In the genomic region with DNA sequence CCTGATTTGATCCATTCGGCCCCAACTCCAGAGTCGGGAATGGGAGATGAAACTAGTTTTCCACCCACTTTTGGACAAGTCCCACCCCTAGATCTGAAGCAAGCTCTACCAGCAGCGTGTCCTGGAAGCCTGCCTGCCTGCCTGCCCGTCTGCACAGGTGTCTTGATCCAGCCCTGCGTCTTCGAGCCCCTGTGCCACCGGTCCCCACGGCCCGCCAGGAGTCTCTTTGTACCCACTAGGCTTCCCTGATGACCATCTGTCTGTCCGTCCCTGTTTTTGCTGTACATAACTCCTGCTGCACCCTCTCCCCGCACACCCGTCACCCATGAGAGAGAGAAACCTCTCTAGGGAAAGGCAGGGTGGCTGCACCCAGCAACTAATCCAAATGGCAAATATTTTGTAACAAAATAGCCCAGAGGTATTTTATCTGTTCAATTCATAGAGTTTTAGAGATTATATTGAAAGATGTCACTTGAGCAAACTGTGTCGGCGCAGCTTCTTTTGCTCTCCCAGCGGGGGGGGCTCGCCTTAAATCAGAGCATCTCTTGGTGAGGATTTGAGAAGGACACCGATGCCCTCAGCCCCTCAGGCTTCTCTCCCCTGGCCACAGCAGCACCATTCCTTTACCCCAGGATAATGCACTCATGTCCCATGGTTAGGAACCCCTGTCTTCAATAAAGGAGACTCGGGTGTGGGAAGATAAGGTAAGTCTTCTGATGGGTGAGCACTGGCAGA, we compare ENCODE assay signal across 21 cellular contexts. TPM values are rescaled to one million over a fixed set of nuclear protein-coding genes. Genes with fewer than 3 reads are reported as not detected.
A peak's percentile ranks its signal among the peaks of the same experiment; 100 is the strongest.
DNase-seq lines count a peak whose midpoint lies in the region; ATAC-seq and TF ChIP-seq lines count a peak whose summit lies in the region.
"Had no signal": no experiment of that assay in that cellular context is flagged by ENCODE, and none has a peak within 500 bp of the region (broad histone marks: within the 10 kb centered on the region; RNA-seq: fewer than 3 reads in every experiment).

No MANE protein-coding gene starts in this region.

- H3K4me3 ChIP-seq in left ventricle myocardium inferior, result peak overlapping the region; percentile 58
- H3K4me3 ChIP-seq in dorsolateral prefrontal cortex, result no peak overlapping the region
- no peak overlapping the region for H3K4me3 ChIP-seq in neuronal stem cell (ENCODE audit: low read length in 2 of 2)
- no peak overlapping the region for H3K4me3 ChIP-seq in Caco-2 (ENCODE audit: low read depth, low read length)
- H3K4me3 ChIP-seq: BLaER1, GM23248, K562 had no signal

- peak overlapping the region; percentile 11 for H3K18ac ChIP-seq in neuronal stem cell (ENCODE audit: low read length)

- H3K9ac ChIP-seq in neuronal stem cell (ENCODE audit: low read depth, low read length, poor library complexity), result no peak overlapping the region
- H3K9ac ChIP-seq: BLaER1, GM23248, SK-N-SH had no signal

- H3K4me1 Mint-ChIP-seq in type B pancreatic cell (ENCODE audit: unreplicated experiment) (peaks cover 16% of the 10 kb centered on the region), Caco-2 (ENCODE audit: low read depth, unreplicated experiment) (peaks cover 8% of the 10 kb centered on the region)

- no peak overlapping the region for H2AFZ ChIP-seq in neuronal stem cell (ENCODE audit: low read length)
- H2AFZ ChIP-seq: GM23248 had no signal

- H3K4me3 Mint-ChIP-seq in type B pancreatic cell (no peak overlapping the region), Caco-2 (ENCODE audit: unreplicated experiment) (no peak overlapping the region)
- H3K4me3 Mint-ChIP-seq: CD4-positive, alpha-beta memory T cell had no signal

- no peaks in the 10 kb centered on the region for H3K27me3 ChIP-seq in left ventricle myocardium inferior (ENCODE audit: low read depth)
- H3K27me3 ChIP-seq in dorsolateral prefrontal cortex, result no peaks in the 10 kb centered on the region
- H3K27me3 ChIP-seq in neuronal stem cell (ENCODE audit: control insufficient read depth in 3 of 3, insufficient read depth in 3 of 3, low read depth in 1 of 3, low read length in 3 of 3), result peaks cover 0 to 21% (median 0%) of the 10 kb centered on the region in 3 experiments
- no peaks in the 10 kb centered on the region for H3K27me3 ChIP-seq in Caco-2 (replicated peaks; ENCODE audit: control insufficient read depth, insufficient read depth, low read length)
- H3K27me3 ChIP-seq: BLaER1 had no signal

- no peak overlapping the region for H2BK15ac ChIP-seq in neuronal stem cell (ENCODE audit: low read length)

- CTCF ChIA-PET in Caco-2 (lab: Charles Lee), result interaction anchor here (1.5 kb wide), 1 partner anchor 41 kb away, joined by 6 read pairs; no protein-coding TSS in a partner anchor

- no peak for ATAC-seq in left cardiac atrium
- no peak for ATAC-seq in HG02759 (IDR thresholded peaks at IDR 0.05; ENCODE audit: unreplicated experiment)

- no peak overlapping the region for H3K14ac ChIP-seq in neuronal stem cell (ENCODE audit: low read length)

- H3K27me3 Mint-ChIP-seq in type B pancreatic cell (peaks cover 27% of the 10 kb centered on the region), Caco-2 (ENCODE audit: insufficient read depth, unreplicated experiment) (no peaks in the 10 kb centered on the region)

- H3K79me1 ChIP-seq in neuronal stem cell (ENCODE audit: low read depth, low read length), result peaks cover 2% of the 10 kb centered on the region

- no TSS peak for BruUV-seq in Caco-2 (replicated peaks; lab: Mats Ljungman, UMichigan)

- no peak overlapping the region for H2BK12ac ChIP-seq in neuronal stem cell (ENCODE audit: low read length)

- TF ChIP-seq CTCF in left ventricle myocardium inferior (IDR thresholded peaks at IDR 0.05; ENCODE audit: borderline replicate concordance), result no peak
- TF ChIP-seq CTCF in dorsolateral prefrontal cortex (IDR thresholded peaks at IDR 0.05 in 54 of 56, conservative IDR thresholded peaks at IDR 0.05 in 2 of 56; ENCODE audit: low read depth in 1 of 56, partially characterized antibody in 56 of 56), result no peak
- TF ChIP-seq CTCF in type B pancreatic cell (conservative IDR thresholded peaks at IDR 0.05), result no peak
- no peak for TF ChIP-seq CTCF in Caco-2 (IDR thresholded peaks at IDR 0.05; ENCODE audit: insufficient read depth in 1 of 2, low read depth in 1 of 2, low read length in 1 of 2, severe bottlenecking in 1 of 2, unreplicated experiment in 1 of 2)

- H3K23ac ChIP-seq in neuronal stem cell (ENCODE audit: low read depth, low read length, poor library complexity), result no peak overlapping the region

- DNase-seq in left ventricle myocardium inferior, result no peak
- DNase-seq in left cardiac atrium, result no peak
- DNase-seq in dorsolateral prefrontal cortex, result no peak
- no peak for DNase-seq in neuronal stem cell (ENCODE audit: low spot score)
- no peak for DNase-seq in type B pancreatic cell (ENCODE audit: extremely low spot score, unreplicated experiment)
- no peak for DNase-seq in Caco-2
- DNase-seq in NCI-H128 (lab: John Stamatoyannopoulos, UW; ENCODE audit: unreplicated experiment), result no peak
- DNase-seq: CD4-positive, alpha-beta memory T cell; DND-41; GM23248; HCEC 1CT; NCI-H1105 treated with DMSO at 0.1 percent for 48 hours; NCI-H2227 treated with DMSO at 0.1 percent for 48 hours; NCI-H774; SHP77 treated with DMSO at 0.1 percent for 48 hours had no signal

- H2AK5ac ChIP-seq in neuronal stem cell (ENCODE audit: low read depth, low read length), result peak overlapping the region; percentile 46

- H3K27ac Mint-ChIP-seq in type B pancreatic cell, result peak overlapping the region; percentile 4
- H3K27ac Mint-ChIP-seq in Caco-2 (ENCODE audit: unreplicated experiment), result no peak overlapping the region

- H2BK5ac ChIP-seq in neuronal stem cell (ENCODE audit: low read length), result no peak overlapping the region

- H3K4ac ChIP-seq in neuronal stem cell (ENCODE audit: low read length), result no peak overlapping the region

- POLR2A ChIA-PET in Caco-2 (lab: Charles Lee), result no interaction called here

- no peak overlapping the region for H4K91ac ChIP-seq in neuronal stem cell (ENCODE audit: low read depth, low read length, poor library complexity)

- H3K4me1 ChIP-seq in left ventricle myocardium inferior, result peaks cover 96% of the 10 kb centered on the region
- peaks cover 0 to 13% of the 10 kb centered on the region in 2 donors for H3K4me1 ChIP-seq in neuronal stem cell (ENCODE audit: control insufficient read depth in 2 of 2, insufficient read depth in 1 of 2, low read depth in 1 of 2, low read length in 2 of 2)
- H3K4me1 ChIP-seq in Caco-2, result peaks cover 12% of the 10 kb centered on the region

- WGBS in neuronal stem cell (ENCODE audit: extremely low coverage in 2 of 2, insufficient read length in 2 of 2, insufficient replicate concordance in 1 of 2), 2 donors, result no CpG with 5 or more reads among the region's 18 CpGs

- H3K36me3 ChIP-seq in left ventricle myocardium inferior (no peaks in the 10 kb centered on the region), neuronal stem cell (replicated peaks in 1 of 2; ENCODE audit: control insufficient read depth in 2 of 2, insufficient read depth in 2 of 2, low read length in 2 of 2) (no peaks in the 10 kb centered on the region), Caco-2 (ENCODE audit: control insufficient read depth, insufficient read depth, low read length) (no peaks in the 10 kb centered on the region)
- H3K36me3 ChIP-seq: BLaER1 had no signal

- H3K9me3 Mint-ChIP-seq in type B pancreatic cell (no peaks in the 10 kb centered on the region), Caco-2 (ENCODE audit: unreplicated experiment) (no peaks in the 10 kb centered on the region)
- H3K9me3 Mint-ChIP-seq: CD4-positive, alpha-beta memory T cell had no signal

- H4K8ac ChIP-seq in neuronal stem cell (ENCODE audit: low read depth, low read length), result peak overlapping the region; percentile 20

- intact Hi-C loops in left ventricle myocardium inferior (cut with micrococcal nuclease), result no loop called here
- intact Hi-C loops in left cardiac atrium (cut with DNase I), result no loop called here
- intact Hi-C loops in dorsolateral prefrontal cortex (cut with DNase I), result no loop called here
- intact Hi-C loops in Caco-2 (cut with micrococcal nuclease; ENCODE audit: unreplicated experiment), result no loop called here

- no peak overlapping the region for H2BK120ac ChIP-seq in neuronal stem cell (ENCODE audit: low read depth, low read length)

- H3K36me3 Mint-ChIP-seq in type B pancreatic cell (no peaks in the 10 kb centered on the region), Caco-2 (ENCODE audit: insufficient read depth, unreplicated experiment) (no peaks in the 10 kb centered on the region)
- H3K36me3 Mint-ChIP-seq: CD4-positive, alpha-beta memory T cell had no signal

- peak overlapping the region; percentile 83 for H3K27ac ChIP-seq in left ventricle myocardium inferior (replicated peaks)
- peak overlapping the region in 47 of 59 donors; percentile 7 to 90 (median 80) for H3K27ac ChIP-seq in dorsolateral prefrontal cortex
- H3K27ac ChIP-seq in neuronal stem cell (replicated peaks; ENCODE audit: low read length), result no peak overlapping the region
- H3K27ac ChIP-seq: BLaER1, GM23248 had no signal

- H3K9me3 ChIP-seq in left ventricle myocardium inferior (replicated peaks), result no peaks in the 10 kb centered on the region
- H3K9me3 ChIP-seq in neuronal stem cell (replicated peaks in 1 of 2; ENCODE audit: control insufficient read depth in 2 of 2, insufficient read depth in 1 of 2, low read depth in 1 of 2, low read length in 2 of 2), result no peaks in the 10 kb centered on the region
- H3K9me3 ChIP-seq in Caco-2, result no peaks in the 10 kb centered on the region
- H3K9me3 ChIP-seq: BLaER1, SK-N-SH had no signal

- H3K4me2 ChIP-seq in neuronal stem cell (ENCODE audit: insufficient read depth, low read length, poor library complexity, severe bottlenecking), result no peak overlapping the region
- H3K4me2 ChIP-seq: BLaER1 had no signal

RNA-seq across cellular contexts. Expression of a gene that starts 35.8 kb away (rescaled TPM):
- total RNA-seq in left ventricle myocardium inferior (1.2 TPM), left cardiac atrium (under 1 TPM; 0.41 to 0.65 TPM), dorsolateral prefrontal cortex (100 to 1,000 TPM in 1 of 120 experiments, 10 to 100 TPM in 119; 10.8 to 211 (median 33.5) TPM), type B pancreatic cell (ENCODE audit: low replicate concordance) (2.1 and 3.0 TPM in 2 replicates), Caco-2 (2022) (1.5 and 2.1 TPM in 2 replicates)
- polyA plus RNA-seq in neuronal stem cell (2013, experiment 1 of 2), result 0.18 TPM
- polyA plus RNA-seq in neuronal stem cell (2013, experiment 2 of 2), result 0.22 TPM
- total RNA-seq: A673, GM23248, K562, OCI-LY7 had no signal
- polyA plus RNA-seq: CD4-positive, alpha-beta memory T cell; GM23248; K562 had no signal
